Comparison of ENCODE assay signal across 12 cellular contexts in genomic region chr1:182848736-182849135, GRCh38.
"Had no signal": no experiment of that assay in that cellular context is flagged by ENCODE, and none has a peak within 500 bp of the region (broad histone marks: within the 10 kb centered on the region; RNA-seq: fewer than 3 reads in every experiment).

No MANE protein-coding gene starts in this region.

- H3K27me3 ChIP-seq: cardiac muscle cell, upper lobe of left lung had no signal

- H3K9me3 Mint-ChIP-seq: nephron; T-helper 1 cell treated with Interleukin-12 subunit alpha and Interleukin-12 subunit beta and Interleukin-4 antibody, amounts not matched to agents 30 μg/mL and 1 μg/mL, for 36 hours had no signal

- H3K9me3 ChIP-seq: upper lobe of left lung had no signal

- DNase-seq: activated naive CD4-positive, alpha-beta T cell treated with Interleukin-2 at 50 U/mL for 16 hours; head of caudate nucleus; nucleus accumbens; stimulated activated CD4-positive, alpha-beta T cell treated with anti-CD3 and anti-CD28 coated beads, Interleukin-15, amount 100 ng/mL, for 24 hours; stimulated activated CD4-positive, alpha-beta T cell treated with anti-CD3 and anti-CD28 coated beads, Interleukin-4, amount 100 ng/mL, for 1 hour; stimulated activated naive CD4-positive, alpha-beta T cell treated with Interleukin-2 at 50 U/mL for 16 hours; upper lobe of left lung had no signal

- H3K4me3 ChIP-seq: cardiac muscle cell, upper lobe of left lung had no signal

- H3K4me3 Mint-ChIP-seq: nephron; T-helper 1 cell treated with Interleukin-12 subunit alpha and Interleukin-12 subunit beta and Interleukin-4 antibody, amounts not matched to agents 30 μg/mL and 1 μg/mL, for 36 hours had no signal

- H3K4me1 Mint-ChIP-seq: nephron had no signal

- H3K27ac Mint-ChIP-seq: nephron had no signal

- FAIRE-seq: frontal cortex had no signal

- H3K27ac ChIP-seq: cardiac muscle cell, epithelial cell of prostate, upper lobe of left lung had no signal
